1 cellular context compared by ENCODE assay signal in genomic region chr5:161165998-161166660, GRCh38.
TF ChIP-seq lines count a peak whose summit lies in the region.

No MANE protein-coding gene starts in this region.

TF ChIP-seq in HepG2, 621 proteins besides CTCF, POLR2A, EP300 and RAD21 (continued from another document):
- TF ChIP-seq HMGXB3 (CRISPR knock-in tag; IDR thresholded peaks at IDR 0.05; ENCODE audit: borderline replicate concordance) = no peak
TF ChIP-seq in HepG2: peak in this region for 0.
